In the genomic region with DNA sequence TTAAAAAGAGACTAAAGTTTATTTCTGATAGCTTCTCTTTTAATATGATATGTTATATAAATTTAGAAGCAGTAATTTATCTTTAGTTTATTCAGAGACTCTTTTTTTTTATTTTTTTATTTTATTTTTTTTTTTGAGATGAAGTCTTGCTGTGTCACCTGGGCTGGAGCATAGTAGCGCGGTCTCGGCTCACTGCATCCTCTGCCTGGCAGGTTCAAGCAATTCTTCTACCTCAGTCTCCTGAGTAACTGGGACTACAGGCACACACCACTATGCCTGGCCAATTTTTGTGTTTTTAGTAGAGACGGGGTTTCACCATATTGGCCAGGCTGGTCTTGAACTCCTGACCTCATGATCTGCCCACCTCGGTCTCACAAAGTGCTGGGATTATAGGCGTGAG, we compare ENCODE assay signal across 22 cellular contexts.
"Had no signal": no experiment of that assay in that cellular context is flagged by ENCODE, and none has a peak within 500 bp of the region (broad histone marks: within the 10 kb centered on the region; RNA-seq: fewer than 3 reads in every experiment).

No MANE protein-coding gene starts in this region.

- DNase-seq: activated CD4-positive, alpha-beta memory T cell treated with anti-CD3 and anti-CD28 coated beads for 36 hours; activated CD4-positive, alpha-beta T cell treated with anti-CD3 and anti-CD28 coated beads, Interleukin-2, amount 10 ng/mL, durations not matched to agents 7 days and 5 days; activated CD4-positive, CD25-positive, alpha-beta regulatory T cell; activated CD8-positive, alpha-beta memory T cell treated with anti-CD3 and anti-CD28 coated beads for 24 hours; activated effector memory CD4-positive, alpha-beta T cell treated with anti-CD3 and anti-CD28 coated beads, Interleukin-2, amount 50 U/mL, for 16 hours; activated naive CD4-positive, alpha-beta T cell treated with Interleukin-2 at 50 U/mL for 16 hours; activated naive CD8-positive, alpha-beta T cell treated with anti-CD3 and anti-CD28 coated beads, Interleukin-2, amount 50 U/mL, for 24 hours; activated T-cell treated with anti-CD3 and anti-CD28 coated beads, Interleukin-2, amount 50 U/mL, for 4 hours; amniotic stem cell; body of pancreas; central memory CD4-positive, alpha-beta T cell; NCI-H1694; NCI-H2029 treated with DMSO at 0.1 percent for 48 hours; NCI-H2227 treated with DMSO at 0.1 percent for 48 hours; NCI-H446 treated with DMSO at 0.1 percent for 48 hours; NCI-H524 treated with DMSO at 0.1 percent for 48 hours; PC-3; SHP77 treated with DMSO at 0.1 percent for 48 hours; T-helper 17 cell; T-helper 9 cell had no signal

- FAIRE-seq: bronchial epithelial cell had no signal

- ATAC-seq: activated naive CD4-positive, alpha-beta T cell treated with anti-CD3 and anti-CD28 coated beads, Interleukin-2, amount 50 U/mL, for 72 hours; activated naive CD8-positive, alpha-beta T cell treated with anti-CD3 and anti-CD28 coated beads, Interleukin-2, amount 50 U/mL, for 24 hours; activated T-cell treated with anti-CD3 and anti-CD28 coated beads, Interleukin-2, amount 50 U/mL, for 4 hours; body of pancreas; PC-3; T-helper 17 cell had no signal
